12 cellular contexts compared by ENCODE assay signal in the genomic region with DNA sequence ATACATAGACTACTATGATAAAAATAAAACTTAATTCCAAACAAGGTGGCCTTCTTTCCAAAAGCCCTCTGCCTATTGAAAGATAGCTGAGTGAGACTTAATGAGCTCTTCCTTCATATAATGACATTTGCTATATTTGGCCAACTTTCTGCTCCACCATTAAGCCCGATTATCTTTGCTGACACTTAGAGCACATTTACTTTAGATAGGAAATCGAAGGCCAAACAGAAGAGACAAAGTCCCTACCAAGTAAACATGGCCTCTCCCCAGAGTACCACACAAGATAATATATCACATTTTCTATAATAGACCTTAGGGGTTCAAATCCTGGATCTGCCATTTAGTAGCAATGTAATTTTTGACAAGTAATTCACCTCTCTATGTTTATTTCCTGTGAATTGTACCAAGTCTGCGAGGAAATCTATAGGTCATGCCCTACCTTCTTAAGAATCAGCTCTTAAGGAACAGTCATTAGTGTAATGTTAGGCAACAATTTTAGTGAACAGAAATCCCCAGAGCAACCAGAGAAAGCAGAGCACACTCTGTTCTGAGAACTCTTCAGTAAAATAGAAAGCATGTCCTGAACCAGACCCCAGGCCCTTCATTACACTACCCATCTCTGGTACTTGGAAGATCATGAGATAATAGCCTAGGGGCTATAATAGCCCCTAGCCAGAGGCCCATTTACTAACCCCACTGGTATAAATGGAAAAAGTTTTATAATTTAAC. TPM values are rescaled to one million over a fixed set of nuclear protein-coding genes. Genes with fewer than 3 reads are reported as not detected.
A peak's percentile ranks its signal among the peaks of the same experiment; 100 is the strongest.
DNase-seq lines count a peak whose midpoint lies in the region; ATAC-seq, FAIRE-seq and TF ChIP-seq lines count a peak whose summit lies in the region.
"Had no signal": no experiment of that assay in that cellular context is flagged by ENCODE, and none has a peak within 500 bp of the region (broad histone marks: within the 10 kb centered on the region; RNA-seq: fewer than 3 reads in every experiment).

No MANE protein-coding gene starts in this region.

- CTCF ChIA-PET in Caco-2 (lab: Charles Lee): interaction anchor here (0.9 kb wide), 1 partner anchor 33 kb away, joined by 3 read pairs; no protein-coding TSS in a partner anchor
- CTCF ChIA-PET in Panc1 (lab: Charles Lee): no interaction called here

- no peaks in the 10 kb centered on the region for H3K36me3 ChIP-seq in CD4-positive, CD25-positive, alpha-beta regulatory T cell (ENCODE audit: control insufficient read depth, insufficient read depth, low read length)
- H3K36me3 ChIP-seq in Caco-2 (ENCODE audit: control insufficient read depth, insufficient read depth, low read length) (no peaks in the 10 kb centered on the region), Panc1 (ENCODE audit: control insufficient read depth, insufficient read depth, low read length) (no peaks in the 10 kb centered on the region), endocrine pancreas (ENCODE audit: control insufficient read depth, insufficient read depth, low read length) (no peaks in the 10 kb centered on the region)

- H3K36me3 Mint-ChIP-seq in CD4-positive, CD25-positive, alpha-beta regulatory T cell: no peaks in the 10 kb centered on the region
- H3K36me3 Mint-ChIP-seq in Caco-2 (ENCODE audit: insufficient read depth, unreplicated experiment): no peaks in the 10 kb centered on the region

- H3K4me1 ChIP-seq in CD4-positive, CD25-positive, alpha-beta regulatory T cell (ENCODE audit: control insufficient read depth, insufficient read depth, low read length, poor library complexity, severe bottlenecking): no peaks in the 10 kb centered on the region
- H3K4me1 ChIP-seq in Caco-2 (peaks cover 3% of the 10 kb centered on the region; the same call in 1 of the 2 replicates), Panc1 (ENCODE audit: control insufficient read depth, insufficient read depth, low read length) (peaks cover 6% of the 10 kb centered on the region; the same call in 1 of the 2 replicates), endocrine pancreas (ENCODE audit: control insufficient read depth, insufficient read depth, low read length) (no peaks in the 10 kb centered on the region)

- in situ Hi-C loops in Panc1 (cut with HindIII; ENCODE audit: low pct_unique_long_range_greater_than_20kb, low sequenced_read_pairs): no loop called here

- DNase-seq in CD4-positive, CD25-positive, alpha-beta regulatory T cell: no peak
- DNase-seq in Caco-2 (no peak), Panc1 (ENCODE audit: low read depth, low spot score) (no peak), DMS114 treated with DMSO at 0.1 percent for 48 hours (lab: John Stamatoyannopoulos, UW; ENCODE audit: unreplicated experiment) (no peak), GM19239 (ENCODE audit: insufficient read length, low spot score) (no peak), HCEC 1CT (no peak), coronary artery (ENCODE audit: low spot score) (no peak)
- DNase-seq: foreskin melanocyte; mesendoderm; NK-92 treated with Interleukin-12 subunit alpha and Interleukin-12 subunit beta, amount 100 ng/mL, for 24 hours had no signal

- POLR2A ChIA-PET in Caco-2 (lab: Charles Lee): interaction anchor here (2.7 kb wide), 1 partner anchor 17 kb away, joined by 15 read pairs; a partner anchor contains a TSS
- POLR2A ChIA-PET in Panc1 (lab: Charles Lee): no interaction called here

- intact Hi-C loops in Caco-2 (cut with micrococcal nuclease; ENCODE audit: unreplicated experiment): loop anchor here (2.0 kb wide), 1 partner anchor 17 kb away; a partner anchor contains a TSS
- intact Hi-C loops in Panc1 (cut with micrococcal nuclease; ENCODE audit: unreplicated experiment): no loop called here

- no peak overlapping the region for H3K9ac ChIP-seq in endocrine pancreas (ENCODE audit: control insufficient read depth, insufficient read depth, low read length)

- no peak for TF ChIP-seq CTCF in Caco-2 (IDR thresholded peaks at IDR 0.05; ENCODE audit: insufficient read depth in 1 of 2, low read depth in 1 of 2, low read length in 1 of 2, severe bottlenecking in 1 of 2, unreplicated experiment in 1 of 2)
- no peak for TF ChIP-seq CTCF in Panc1 (IDR thresholded peaks at IDR 0.05)
- TF ChIP-seq CTCF in coronary artery (IDR thresholded peaks at IDR 0.05): no peak

- peaks cover 0 to 2% (median 0%) of the 10 kb centered on the region in 7 donors for H3K9me3 Mint-ChIP-seq in CD4-positive, CD25-positive, alpha-beta regulatory T cell
- H3K9me3 Mint-ChIP-seq in Caco-2 (ENCODE audit: unreplicated experiment): no peaks in the 10 kb centered on the region

- H3K27me3 ChIP-seq in CD4-positive, CD25-positive, alpha-beta regulatory T cell (ENCODE audit: control insufficient read depth, insufficient read depth, low read length): no peaks in the 10 kb centered on the region
- H3K27me3 ChIP-seq in Caco-2 (replicated peaks; ENCODE audit: control insufficient read depth, insufficient read depth, low read length) (no peaks in the 10 kb centered on the region), Panc1 (ENCODE audit: control insufficient read depth, insufficient read depth, low read length) (peaks cover 3% of the 10 kb centered on the region; the same call in 1 of the 2 replicates), endocrine pancreas (ENCODE audit: control insufficient read depth, insufficient read depth, low read length) (no peaks in the 10 kb centered on the region)

- peak overlapping the region in 3 of 4 donors; percentile 81 to 89 (median 88) for H3K4me3 Mint-ChIP-seq in CD4-positive, CD25-positive, alpha-beta regulatory T cell
- peak overlapping the region; percentile 77 for H3K4me3 Mint-ChIP-seq in Caco-2 (ENCODE audit: unreplicated experiment)

- peak overlapping the region in 1 of 3 donors; percentile 85 for H3K27ac Mint-ChIP-seq in CD4-positive, CD25-positive, alpha-beta regulatory T cell
- H3K27ac Mint-ChIP-seq in Caco-2 (ENCODE audit: unreplicated experiment): peak overlapping the region; percentile 50

- peak overlapping the region; percentile 82 for H3K4me3 ChIP-seq in CD4-positive, CD25-positive, alpha-beta regulatory T cell (ENCODE audit: low read depth, low read length)
- peak overlapping the region; percentile 71; the same call in 1 of the 2 replicates for H3K4me3 ChIP-seq in Caco-2 (ENCODE audit: low read depth, low read length)
- H3K4me3 ChIP-seq in Panc1 (ENCODE audit: low read depth in 2 of 2, low read length in 2 of 2): peak overlapping the region; percentile 53 to 56; a peak in 3 of 4 replicates
- peak overlapping the region; percentile 53 for H3K4me3 ChIP-seq in endocrine pancreas (ENCODE audit: control insufficient read depth, insufficient read depth, low read length)
- H3K4me3 ChIP-seq in coronary artery: no peak overlapping the region
- H3K4me3 ChIP-seq: smooth muscle cell had no signal

- no peak for FAIRE-seq in GM19239 (lab: Jason Lieb, UNC)

- H3K27ac ChIP-seq in CD4-positive, CD25-positive, alpha-beta regulatory T cell (ENCODE audit: insufficient read depth, low read length, poor library complexity, severe bottlenecking): peak overlapping the region; percentile 61
- peak overlapping the region; percentile 78; the same call in 1 of the 2 replicates for H3K27ac ChIP-seq in Panc1 (ENCODE audit: low read length)
- H3K27ac ChIP-seq in coronary artery: no peak overlapping the region

- peaks cover 0 to 17% (median 6%) of the 10 kb centered on the region in 4 donors for H3K4me1 Mint-ChIP-seq in CD4-positive, CD25-positive, alpha-beta regulatory T cell
- H3K4me1 Mint-ChIP-seq in Caco-2 (ENCODE audit: low read depth, unreplicated experiment): no peaks in the 10 kb centered on the region

- H3K27me3 Mint-ChIP-seq in CD4-positive, CD25-positive, alpha-beta regulatory T cell: peaks cover 43% of the 10 kb centered on the region
- peaks cover 11% of the 10 kb centered on the region for H3K27me3 Mint-ChIP-seq in Caco-2 (ENCODE audit: insufficient read depth, unreplicated experiment)

- no peak for ATAC-seq in CD4-positive, CD25-positive, alpha-beta regulatory T cell (ENCODE audit: low read depth in 2 of 2)
- no peak for ATAC-seq in Panc1

- no peaks in the 10 kb centered on the region for H3K9me3 ChIP-seq in CD4-positive, CD25-positive, alpha-beta regulatory T cell (ENCODE audit: control insufficient read depth in 2 of 2, low read length in 2 of 2)
- H3K9me3 ChIP-seq in Caco-2: no peaks in the 10 kb centered on the region
- H3K9me3 ChIP-seq in Panc1 (ENCODE audit: control insufficient read depth, insufficient read depth, low read depth, low read length): no peaks in the 10 kb centered on the region
- peaks cover 1% of the 10 kb centered on the region for H3K9me3 ChIP-seq in endocrine pancreas (ENCODE audit: control insufficient read depth, low read length)

- no TSS peak for BruUV-seq in Caco-2 (replicated peaks; lab: Mats Ljungman, UMichigan)
- no TSS peak for BruUV-seq in Panc1 (replicated peaks; lab: Mats Ljungman, UMichigan)

RNA-seq across cellular contexts. Expression of a gene that starts 17.3 kb away (rescaled TPM):
- total RNA-seq in CD4-positive, CD25-positive, alpha-beta regulatory T cell: 11.9 TPM
- 10 to 100 TPM; 46.8 to 61.9 (median 55.6) TPM for polyA plus RNA-seq in CD4-positive, CD25-positive, alpha-beta regulatory T cell
- total RNA-seq in Caco-2 (2022) (41.0 and 47.6 TPM in 2 replicates), Panc1 (2021; ENCODE audit: unreplicated experiment) (50.1 TPM)
- polyA plus RNA-seq in Panc1 (2012; ENCODE audit: insufficient read length): 34.4 TPM

Comparison
In these comparisons a context has a peak if more than half of its experiments do, and no peak if none do; other contexts are left out.
1. H3K27ac ChIP-seq: peak in CD4-positive, CD25-positive, alpha-beta regulatory T cell (single experiment) and Panc1 (single experiment); none in coronary artery (0 of 2).